ENCODE assay signal across 17 cellular contexts in genomic region chr17:28615260-28615940, GRCh38. TPM values are rescaled to one million over a fixed set of nuclear protein-coding genes. Genes with fewer than 3 reads are reported as not detected.
DNase-seq lines count a peak whose midpoint lies in the region; ATAC-seq and TF ChIP-seq lines count a peak whose summit lies in the region.
"Had no signal": no experiment of that assay in that cellular context is flagged by ENCODE, and none has a peak within 500 bp of the region (broad histone marks: within the 10 kb centered on the region; RNA-seq: fewer than 3 reads in every experiment).

No MANE protein-coding gene starts in this region.

- H3K4me3 ChIP-seq in right atrium auricular region (no peak overlapping the region), OCI-LY3 (ENCODE audit: low read length) (no peak overlapping the region)
- H3K4me3 ChIP-seq: HAP-1, SJSA1 had no signal

- no peaks in the 10 kb centered on the region for H3K79me2 ChIP-seq in OCI-LY3 (ENCODE audit: low read length)

- no peaks in the 10 kb centered on the region for H3K9me3 ChIP-seq in right atrium auricular region
- no peaks in the 10 kb centered on the region for H3K9me3 ChIP-seq in OCI-LY3 (ENCODE audit: insufficient read depth, low read length)
- H3K9me3 ChIP-seq: HAP-1, SJSA1 had no signal

- peaks cover 64% of the 10 kb centered on the region for H3K36me3 ChIP-seq in right atrium auricular region
- peaks cover 83% of the 10 kb centered on the region for H3K36me3 ChIP-seq in OCI-LY3 (replicated peaks; ENCODE audit: low read depth, low read length)

- no peaks in the 10 kb centered on the region for H3K4me1 ChIP-seq in right atrium auricular region
- peaks cover 15% of the 10 kb centered on the region for H3K4me1 ChIP-seq in OCI-LY3 (ENCODE audit: low read length)
- H3K4me1 ChIP-seq: HAP-1, SJSA1 had no signal

- H3K27ac ChIP-seq in right atrium auricular region (no peak overlapping the region), OCI-LY3 (ENCODE audit: low read length) (peak overlapping the region; percentile 7; the same call in 1 of the 2 replicates)
- H3K27ac ChIP-seq: SJSA1 had no signal

- H2AFZ ChIP-seq in OCI-LY3 (ENCODE audit: low read depth, low read length) = no peak overlapping the region

- DNase-seq in left ventricle myocardium superior = no peak
- no peak for DNase-seq in right atrium auricular region (ENCODE audit: low spot score)
- DNase-seq in myocyte (ENCODE audit: low read depth) = peak; percentile 77
- DNase-seq in stimulated activated CD4-positive, alpha-beta T cell treated with anti-CD3 and anti-CD28 coated beads, Interleukin-12 subunit alpha, Interleukin-12 subunit beta, amount 100 ng/mL, for 4 hours = no peak
- DNase-seq: Calu3; CD4-positive, alpha-beta T cell; DMS79; NCI-H1417 treated with DMSO at 0.1 percent for 48 hours; NCI-H1930; NCI-H510A treated with DMSO at 0.1 percent for 48 hours; OCI-M1; RPMI8226 had no signal

- ATAC-seq in left ventricle myocardium superior = peak; percentile 47
- ATAC-seq in HG02588 (IDR thresholded peaks at IDR 0.05; ENCODE audit: unreplicated experiment) = no peak
- no peak for ATAC-seq in HG03159 (IDR thresholded peaks at IDR 0.05; ENCODE audit: unreplicated experiment)

- no peak overlapping the region for H3K4me2 ChIP-seq in OCI-LY3 (ENCODE audit: low read length)

- H3K9ac ChIP-seq in OCI-LY3 (ENCODE audit: low read length) = no peak overlapping the region

- TF ChIP-seq CTCF in right atrium auricular region (IDR thresholded peaks at IDR 0.05) (no peak), OCI-LY3 (IDR thresholded peaks at IDR 0.05; ENCODE audit: low read depth, low read length) (no peak)

- intact Hi-C loops in left ventricle myocardium superior (cut with micrococcal nuclease) = no loop called here

- 0 out of 2 replicates have a peak, but pooled peaks cover 11% of the 10 kb centered on the region for H4K20me1 ChIP-seq in OCI-LY3 (ENCODE audit: insufficient read depth, low read length)

- H3K27me3 ChIP-seq in right atrium auricular region = no peaks in the 10 kb centered on the region
- no peaks in the 10 kb centered on the region for H3K27me3 ChIP-seq in OCI-LY3 (ENCODE audit: low read depth, low read length)
- H3K27me3 ChIP-seq: SJSA1 had no signal

RNA-seq across cellular contexts. Expression of gene RSKR, which starts 1.4 kb away (rescaled TPM):
- total RNA-seq in left ventricle myocardium superior (4.0 TPM), right atrium auricular region (1 to 10 TPM; 1.3 to 1.8 TPM), myocyte (12.2 and 14.6 TPM in 2 replicates)
- polyA plus RNA-seq in myocyte (2012) = 11.5 TPM

RNA-seq across cellular contexts. Expression of gene SPAG5, which starts 16.6 kb away (rescaled TPM):
- 1.1 TPM for total RNA-seq in left ventricle myocardium superior
- total RNA-seq in right atrium auricular region = 1 to 10 TPM in 1 of 2 donors, under 1 TPM in 1; 0.98 to 1.1 TPM
- total RNA-seq in myocyte = 2.2 and 4.3 TPM in 2 replicates
- polyA plus RNA-seq in myocyte (2012) = 3.4 TPM

RNA-seq across cellular contexts. Expression of gene BLTP2, which starts 29.6 kb away (rescaled TPM):
- total RNA-seq in left ventricle myocardium superior (73.8 TPM), right atrium auricular region (10 to 100 TPM; 62.5 to 70.3 TPM), myocyte (144 and 157 TPM in 2 replicates)
- 114 TPM for polyA plus RNA-seq in myocyte (2012)

RNA-seq across cellular contexts. Expression of gene ALDOC, which starts 38.7 kb away (rescaled TPM):
- total RNA-seq in left ventricle myocardium superior (380 TPM), right atrium auricular region (100 to 1,000 TPM; 355 to 363 TPM), myocyte (22.5 and 25.9 TPM in 2 replicates)
- 15.4 TPM for polyA plus RNA-seq in myocyte (2012)

RNA-seq across cellular contexts. Expression of gene PIGS, which starts 44.1 kb away (rescaled TPM):
- total RNA-seq in left ventricle myocardium superior (45.0 TPM), right atrium auricular region (10 to 100 TPM; 51.6 to 74.8 TPM), myocyte (162 and 204 TPM in 2 replicates)
- 119 TPM for polyA plus RNA-seq in myocyte (2012)
